In genomic region chr2:37350034-37350433, GRCh38 we compare ENCODE assay signal across 8 cellular contexts. TPM values are rescaled to one million over a fixed set of nuclear protein-coding genes. Genes with fewer than 3 reads are reported as not detected.
DNase-seq lines count a peak whose midpoint lies in the region; ATAC-seq and TF ChIP-seq lines count a peak whose summit lies in the region.

No MANE protein-coding gene starts in this region.

- TF ChIP-seq CTCF in MM.1S (IDR thresholded peaks at IDR 0.05; ENCODE audit: low read length) = no peak
- TF ChIP-seq CTCF in transverse colon (IDR thresholded peaks at IDR 0.05) = no peak
- TF ChIP-seq CTCF in CD4-positive, alpha-beta T cell (IDR thresholded peaks at IDR 0.05) = no peak

- H3K9me3 Mint-ChIP-seq in CD4-positive, alpha-beta T cell = no peaks in the 10 kb centered on the region

- no peak overlapping the region for H3K27ac Mint-ChIP-seq in CD4-positive, alpha-beta T cell

- POLR2A ChIA-PET in CD4-positive, alpha-beta T cell (lab: Charles Lee) = no interaction called here

- H3F3A ChIP-seq in MM.1S (ENCODE audit: insufficient read depth, low read length) = peaks cover 77% of the 10 kb centered on the region

- H3K27ac ChIP-seq in MM.1S (ENCODE audit: low read length) (peak overlapping the region; percentile 99), transverse colon (peak overlapping the region; percentile 20 to 52 (median 38))
- H3K27ac ChIP-seq in CD4-positive, alpha-beta T cell (ENCODE audit: low read depth, low read length) = no peak overlapping the region

- peak overlapping the region; percentile 93 for H3K9ac ChIP-seq in MM.1S (ENCODE audit: low read length)

- peaks cover 9% of the 10 kb centered on the region for H3K4me1 Mint-ChIP-seq in CD4-positive, alpha-beta T cell (ENCODE audit: low read depth)

- H3K36me3 ChIP-seq in MM.1S (replicated peaks; ENCODE audit: insufficient read depth, low read length) (peaks cover 15% of the 10 kb centered on the region; the same call in 1 of the 2 replicates), transverse colon (no peaks in the 10 kb centered on the region)

- H3K79me2 ChIP-seq in MM.1S (ENCODE audit: low read length) = peaks cover 97% of the 10 kb centered on the region

- 48% methylated on average over 3 of the region's 3 CpGs for WGBS in transverse colon (ENCODE audit: low coverage in 1 of 2), 2 donors

- no peak overlapping the region for H3K4me3 Mint-ChIP-seq in CD4-positive, alpha-beta T cell

- TF ChIP-seq POLR2A in transverse colon (IDR thresholded peaks at IDR 0.05) = no peak

- H3K4me1 ChIP-seq in MM.1S (ENCODE audit: low read length) (peaks cover 75% of the 10 kb centered on the region), transverse colon (peaks cover 0 to 21% (median 20%) of the 10 kb centered on the region in 4 donors)

- TF ChIP-seq EP300 in transverse colon (IDR thresholded peaks at IDR 0.05; ENCODE audit: low read depth) = no peak

- in situ Hi-C loops in transverse colon (cut with MboI; ENCODE audit: low pct_ligation_motif_present in 1 of 4, low pct_unique_long_range_greater_than_20kb in 1 of 4, low sequenced_read_pairs in 3 of 4) = no loop called here

- no peak for ATAC-seq in CD4-positive, alpha-beta T cell (ENCODE audit: poor library complexity)

- H3K4me3 ChIP-seq in MM.1S (ENCODE audit: low read length) (peak overlapping the region; percentile 30; the same call in 1 of the 2 replicates), transverse colon (no peak overlapping the region)

- H3K9me3 ChIP-seq in MM.1S (replicated peaks; ENCODE audit: insufficient read depth, low read length) (no peaks in the 10 kb centered on the region), transverse colon (no peaks in the 10 kb centered on the region)
- no peaks in the 10 kb centered on the region for H3K9me3 ChIP-seq in CD4-positive, alpha-beta T cell (ENCODE audit: control insufficient read depth, low read length)

- H3K36me3 Mint-ChIP-seq in CD4-positive, alpha-beta T cell (ENCODE audit: low read depth) = no peaks in the 10 kb centered on the region

- no peak overlapping the region for H2AFZ ChIP-seq in MM.1S (ENCODE audit: low read length)

- peak; percentile 47 for DNase-seq in NCI-H2107 treated with DMSO at 0.1 percent for 48 hours (lab: John Stamatoyannopoulos, UW; ENCODE audit: unreplicated experiment)
- DNase-seq in NCI-H2107 (lab: John Stamatoyannopoulos, UW) = no peak
- DNase-seq in MM.1S = peak; percentile 92
- peak; percentile 53 for DNase-seq in astrocyte of the hippocampus (ENCODE audit: low read depth, low spot score)
- peak; percentile 53 for DNase-seq in transverse colon
- DNase-seq in central memory CD4-positive, alpha-beta T cell = no peak
- no peak for DNase-seq in CD4-positive, alpha-beta T cell
- DNase-seq in T-helper 9 cell = no peak

- CTCF ChIA-PET in CD4-positive, alpha-beta T cell (lab: Charles Lee) = interaction anchor here (3.5 kb wide), 1 partner anchor 13 kb away, joined by 13 read pairs; no protein-coding TSS in a partner anchor

- peaks cover 48% of the 10 kb centered on the region for H3K27me3 Mint-ChIP-seq in CD4-positive, alpha-beta T cell

- intact Hi-C loops in transverse colon (cut with DNase I; ENCODE audit: low total_unique reads) = no loop called here
- intact Hi-C loops in CD4-positive, alpha-beta T cell (cut with DNase I, micrococcal nuclease) = no loop called here

- H3K9me2 ChIP-seq in MM.1S (replicated peaks; ENCODE audit: insufficient read depth, low read length) = no peaks in the 10 kb centered on the region

- H4K20me1 ChIP-seq in MM.1S (ENCODE audit: insufficient read depth, low read length) = no peaks in the 10 kb centered on the region

- H3K27me3 ChIP-seq in MM.1S (replicated peaks; ENCODE audit: insufficient read depth, low read length) (no peaks in the 10 kb centered on the region), transverse colon (no peaks in the 10 kb centered on the region)
- H3K27me3 ChIP-seq in CD4-positive, alpha-beta T cell (ENCODE audit: control insufficient read depth, insufficient read depth, low read length) = no peaks in the 10 kb centered on the region

- H3K4me2 ChIP-seq in MM.1S (ENCODE audit: low read depth, low read length) = peak overlapping the region; percentile 76

RNA-seq across cellular contexts. Expression of gene QPCT, which starts 5.6 kb away (rescaled TPM):
- 10 to 100 TPM in 3 of 4 donors, 1 to 10 TPM in 1; 1.6 to 34.4 (median 14.3) TPM for total RNA-seq in transverse colon
- total RNA-seq in CD4-positive, alpha-beta T cell = under 1 TPM; 0.53 to 0.71 TPM

RNA-seq across cellular contexts. Expression of gene PRKD3, which starts 25.4 kb away (rescaled TPM):
- total RNA-seq in transverse colon = 10 to 100 TPM in 3 of 4 donors, 1 to 10 TPM in 1; 2.6 to 83.8 (median 28.6) TPM
- 10 to 100 TPM; 40.5 to 44.1 TPM for total RNA-seq in CD4-positive, alpha-beta T cell

Comparison
In these comparisons a context has a peak if more than half of its experiments do, and no peak if none do; other contexts are left out.
1. DNase-seq: peak in NCI-H2107 treated with DMSO at 0.1 percent for 48 hours (single experiment), MM.1S (single experiment), astrocyte of the hippocampus (single experiment) and transverse colon (single experiment); none in NCI-H2107 (single experiment), central memory CD4-positive, alpha-beta T cell (single experiment), CD4-positive, alpha-beta T cell (0 of 10) and T-helper 9 cell (single experiment).